Comparison of ENCODE assay signal across 15 cellular contexts in the genomic region with DNA sequence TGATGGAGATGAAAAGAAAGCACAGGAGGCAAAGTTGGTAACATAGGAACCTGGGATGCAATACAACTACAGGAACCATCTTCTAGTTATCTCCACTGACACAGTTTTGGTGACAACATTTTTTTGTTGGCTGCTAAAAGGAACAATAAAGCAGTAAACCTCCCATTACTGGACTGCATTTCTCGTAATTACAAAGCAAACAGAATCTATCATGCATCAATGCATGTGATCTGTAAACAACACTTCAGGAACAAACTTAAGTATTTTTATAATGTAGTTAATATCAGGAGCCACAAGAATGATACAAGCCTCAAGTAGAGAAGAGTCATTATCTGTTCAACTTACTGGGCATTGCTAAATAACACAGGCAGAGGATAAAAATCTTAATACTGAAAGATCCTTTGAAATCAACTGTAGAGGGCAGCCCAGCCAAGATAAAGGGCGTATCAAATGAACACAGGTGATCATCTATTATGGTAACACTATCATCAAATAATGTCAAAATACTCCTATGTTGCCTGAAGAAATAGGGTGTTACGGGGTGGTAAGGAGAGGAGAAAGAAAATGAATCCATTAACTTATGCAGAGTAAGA.
DNase-seq lines count a peak whose midpoint lies in the region; ATAC-seq and TF ChIP-seq lines count a peak whose summit lies in the region.
"Had no signal": no experiment of that assay in that cellular context is flagged by ENCODE, and none has a peak within 500 bp of the region (broad histone marks: within the 10 kb centered on the region; RNA-seq: fewer than 3 reads in every experiment).

No MANE protein-coding gene starts in this region.

- no TSS peak for BruUV-seq in Calu3 (replicated peaks; lab: Mats Ljungman, UMichigan)

- H3K27me3 Mint-ChIP-seq in Calu3 (ENCODE audit: unreplicated experiment), result no peaks in the 10 kb centered on the region

- no peaks in the 10 kb centered on the region for H4K20me1 ChIP-seq in DND-41 (ENCODE audit: insufficient read depth, low read length)

- 86 to 96% methylated on average over 3 of the region's 3 CpGs for WGBS in gastroesophageal sphincter (ENCODE audit: low coverage in 1 of 2), 2 donors

- H3K27me3 ChIP-seq in DND-41 (ENCODE audit: insufficient read depth, low read length, poor library complexity) (no peaks in the 10 kb centered on the region), gastroesophageal sphincter (no peaks in the 10 kb centered on the region)
- H3K27me3 ChIP-seq: adrenal gland, neutrophil, upper lobe of left lung had no signal

- TF ChIP-seq POLR2A in gastroesophageal sphincter (IDR thresholded peaks at IDR 0.05), result no peak

- CTCF ChIA-PET in Calu3 (lab: Charles Lee), result no interaction called here

- TF ChIP-seq CTCF in 22Rv1 (IDR thresholded peaks at IDR 0.05), result peak; percentile 39
- peak; percentile 5 for TF ChIP-seq CTCF in DND-41 (IDR thresholded peaks at IDR 0.05; ENCODE audit: borderline replicate concordance, extremely low read depth, low read length, poor library complexity, severe bottlenecking)
- TF ChIP-seq CTCF in fibroblast of villous mesenchyme (IDR thresholded peaks at IDR 0.05; ENCODE audit: insufficient read depth, low read depth, low read length), result peak; percentile 12
- TF ChIP-seq CTCF in gastroesophageal sphincter (IDR thresholded peaks at IDR 0.05), result peak in 2 of 4 experiments; percentile 6 to 14
- TF ChIP-seq CTCF in Calu3 (IDR thresholded peaks at IDR 0.05; ENCODE audit: unreplicated experiment), result no peak

- H3K4me1 Mint-ChIP-seq in Calu3 (ENCODE audit: low read depth, unreplicated experiment), result no peaks in the 10 kb centered on the region

- H3K4me2 ChIP-seq in DND-41 (ENCODE audit: insufficient read depth, low read length), result no peak overlapping the region

- H3K36me3 Mint-ChIP-seq in Calu3 (ENCODE audit: insufficient read depth, unreplicated experiment), result no peaks in the 10 kb centered on the region

- no peak overlapping the region for H3K27ac Mint-ChIP-seq in Calu3 (ENCODE audit: unreplicated experiment)
- H3K27ac Mint-ChIP-seq: activated T-helper 1 cell treated with anti-CD3 and anti-CD28 coated beads, Interleukin-12 subunit alpha, Interleukin-12 subunit beta, Interleukin-2, Interleukin-4 antibody, amounts not matched to agents 30 ng/mL and 10 ng/mL and 1 ng/mL, durations not matched to agents 14 hours and 24 hours and 36 hours had no signal

- no peak overlapping the region for H2AFZ ChIP-seq in DND-41 (ENCODE audit: low read depth, low read length)

- no peak overlapping the region for H3K4me3 Mint-ChIP-seq in Calu3 (ENCODE audit: low read depth, unreplicated experiment)
- H3K4me3 Mint-ChIP-seq: activated T-helper 1 cell treated with anti-CD3 and anti-CD28 coated beads, Interleukin-12 subunit alpha, Interleukin-12 subunit beta, Interleukin-2, Interleukin-4 antibody, amounts not matched to agents 30 ng/mL and 10 ng/mL and 1 ng/mL, durations not matched to agents 14 hours and 24 hours and 36 hours had no signal

- H3K27ac ChIP-seq in 22Rv1, result no peak overlapping the region
- no peak overlapping the region for H3K27ac ChIP-seq in DND-41 (ENCODE audit: low read length)
- H3K27ac ChIP-seq in gastroesophageal sphincter, result no peak overlapping the region
- H3K27ac ChIP-seq: adrenal gland, upper lobe of left lung had no signal

- H3K9ac ChIP-seq in DND-41 (ENCODE audit: low read depth, low read length), result no peak overlapping the region

- H3K9me3 Mint-ChIP-seq in Calu3 (ENCODE audit: low read depth, unreplicated experiment), result no peaks in the 10 kb centered on the region
- H3K9me3 Mint-ChIP-seq: activated T-helper 1 cell treated with anti-CD3 and anti-CD28 coated beads, Interleukin-12 subunit alpha, Interleukin-12 subunit beta, Interleukin-2, Interleukin-4 antibody, amounts not matched to agents 30 ng/mL and 10 ng/mL and 1 ng/mL, durations not matched to agents 14 hours and 24 hours and 36 hours had no signal

- H3K36me3 ChIP-seq in DND-41 (ENCODE audit: insufficient read depth, low read length), result peaks cover 5% of the 10 kb centered on the region; the same call in 1 of the 2 replicates
- peaks cover 0 to 9% of the 10 kb centered on the region in 2 donors for H3K36me3 ChIP-seq in gastroesophageal sphincter
- H3K36me3 ChIP-seq: adrenal gland had no signal

- ATAC-seq in DND-41 (ENCODE audit: insufficient read depth, low read depth) (no peak), gastroesophageal sphincter (no peak)

- no peak for TF ChIP-seq EP300 in gastroesophageal sphincter (IDR thresholded peaks at IDR 0.05)

- no peaks in the 10 kb centered on the region; the same call in 1 of the 2 replicates for H3K79me2 ChIP-seq in DND-41 (ENCODE audit: insufficient read depth, low read length)

- DNase-seq in DND-41 (no peak), NCI-H510A (lab: John Stamatoyannopoulos, UW) (peak; percentile 14), fibroblast of villous mesenchyme (ENCODE audit: low read depth) (no peak), Calu3 (no peak), NCI-H1694 treated with DMSO at 0.1 percent for 48 hours (lab: John Stamatoyannopoulos, UW) (no peak), islet precursor cell (no peak)
- DNase-seq: activated CD4-positive, alpha-beta T cell treated with anti-CD3 and anti-CD28 coated beads, Interleukin-2, amount 50 U/mL, for 48 hours; midbrain; NCI-H187 treated with DMSO at 0.1 percent for 48 hours; upper lobe of left lung had no signal

- H3K4me1 ChIP-seq in DND-41 (ENCODE audit: insufficient read depth, low read length) (no peaks in the 10 kb centered on the region), gastroesophageal sphincter (peaks cover 0 to 8% (median 0%) of the 10 kb centered on the region in 3 donors)

- no peaks in the 10 kb centered on the region for H3K9me3 ChIP-seq in DND-41 (ENCODE audit: insufficient read depth, low read length, severe bottlenecking)
- H3K9me3 ChIP-seq in gastroesophageal sphincter, result no peaks in the 10 kb centered on the region
- H3K9me3 ChIP-seq: adrenal gland, neutrophil, upper lobe of left lung had no signal

- intact Hi-C loops in Calu3 (cut with micrococcal nuclease; ENCODE audit: unreplicated experiment), result loop anchor here (5.0 kb wide), 1 partner anchor 214 kb away; no protein-coding TSS in a partner anchor

- H3K4me3 ChIP-seq in DND-41 (ENCODE audit: low read depth in 1 of 2, low read length in 2 of 2) (no peak overlapping the region), fibroblast of villous mesenchyme (ENCODE audit: low read depth, low read length) (no peak overlapping the region), gastroesophageal sphincter (no peak overlapping the region)
- H3K4me3 ChIP-seq: adrenal gland, upper lobe of left lung had no signal
